Comparison of ENCODE assay signal across 11 cellular contexts in genomic region chr17:12928736-12929135, GRCh38.
DNase-seq lines count a peak whose midpoint lies in the region; ATAC-seq, FAIRE-seq and TF ChIP-seq lines count a peak whose summit lies in the region.
"Had no signal": no experiment of that assay in that cellular context is flagged by ENCODE, and none has a peak within 500 bp of the region (broad histone marks: within the 10 kb centered on the region; RNA-seq: fewer than 3 reads in every experiment).

No MANE protein-coding gene starts in this region.

- TF ChIP-seq CTCF in GM12878 (IDR thresholded peaks at IDR 0.05 in 2 of 3, conservative IDR thresholded peaks at IDR 0.05 in 1 of 3; ENCODE audit: control insufficient read depth in 2 of 3, extremely low read depth in 1 of 3, insufficient read depth in 1 of 3, low read depth in 3 of 3, low read length in 3 of 3) (peak in 1 of 3 experiments; percentile 15; a peak in 1 of 6 replicates), mucosa of descending colon (IDR thresholded peaks at IDR 0.05) (no peak)

- intact Hi-C loops in GM12878 (cut with micrococcal nuclease; ENCODE audit: unreplicated experiment): no loop called here
- intact Hi-C loops in mucosa of descending colon (cut with DNase I, micrococcal nuclease): no loop called here

- H3K79me2 ChIP-seq in GM12878 (ENCODE audit: control insufficient read depth, insufficient read depth, low read length): no peaks in the 10 kb centered on the region

- H3K9me3 ChIP-seq in GM12878 (replicated peaks; ENCODE audit: control insufficient read depth, insufficient read depth, low read length) (no peaks in the 10 kb centered on the region), mucosa of descending colon (no peaks in the 10 kb centered on the region)
- H3K9me3 ChIP-seq in effector memory CD4-positive, alpha-beta T cell (ENCODE audit: control insufficient read depth, low read length): no peaks in the 10 kb centered on the region
- H3K9me3 ChIP-seq: SJSA1 had no signal

- no peak overlapping the region for H3K4me2 ChIP-seq in GM12878 (ENCODE audit: control insufficient read depth, insufficient read depth)

- 14% methylated on average over 2 of the region's 2 CpGs for WGBS in GM12878 (ENCODE audit: insufficient coverage, insufficient replicate concordance, low lambda C conversion rate, missing lambda C conversion rate)

- H3K4me1 ChIP-seq in GM12878 (ENCODE audit: control insufficient read depth, insufficient read depth, low read length) (no peaks in the 10 kb centered on the region), mucosa of descending colon (ENCODE audit: low read depth) (no peaks in the 10 kb centered on the region)
- H3K4me1 ChIP-seq in effector memory CD4-positive, alpha-beta T cell (ENCODE audit: control insufficient read depth, insufficient read depth, low read length, poor library complexity, severe bottlenecking): no peaks in the 10 kb centered on the region
- H3K4me1 ChIP-seq: SJSA1 had no signal

- SMC1A ChIA-PET in GM12878 (lab: Charles Lee; ENCODE audit: uncharacterized antibody, unreplicated experiment): no interaction called here

- TF ChIP-seq RAD21 in GM12878 (IDR thresholded peaks at IDR 0.05; ENCODE audit: insufficient read depth, low read depth, low read length): peak; percentile 37

- no TSS peak for BruUV-seq in GM12878 (replicated peaks; lab: Mats Ljungman, UMichigan)

- no peak overlapping the region for H3K4me3 ChIP-seq in GM12878
- no peak overlapping the region for H3K4me3 ChIP-seq in mucosa of descending colon
- H3K4me3 ChIP-seq in effector memory CD4-positive, alpha-beta T cell (ENCODE audit: insufficient read depth, low read depth, low read length, poor library complexity, severe bottlenecking): no peak overlapping the region
- H3K4me3 ChIP-seq: SJSA1 had no signal

- DNase-seq in DMS 273 (lab: John Stamatoyannopoulos, UW; ENCODE audit: unreplicated experiment) (peak; percentile 12), DMS 273 treated with DMSO at 0.1 percent for 48 hours (lab: John Stamatoyannopoulos, UW) (no peak), M059J (ENCODE audit: low read depth) (peak; percentile 38), GM12878 (ENCODE audit: low read depth, low spot score) (no peak), mucosa of descending colon (no peak), HCEC 1CT (no peak)
- DNase-seq in effector memory CD4-positive, alpha-beta T cell: no peak
- DNase-seq: 8988T, NCI-H1048 had no signal

- no peaks in the 10 kb centered on the region for H4K20me1 ChIP-seq in GM12878 (ENCODE audit: control insufficient read depth, insufficient read depth)

- H3K9ac ChIP-seq in GM12878 (ENCODE audit: control insufficient read depth, insufficient read depth, low read length): no peak overlapping the region

- ATAC-seq in GM12878 (no peak), mucosa of descending colon (peak; percentile 24), HG03442 (IDR thresholded peaks at IDR 0.05; ENCODE audit: unreplicated experiment) (no peak)

- H3K27ac ChIP-seq in GM12878 (ENCODE audit: control insufficient read depth, insufficient read depth): no peak overlapping the region
- no peak overlapping the region for H3K27ac ChIP-seq in effector memory CD4-positive, alpha-beta T cell (ENCODE audit: insufficient read depth, low read length, poor library complexity, severe bottlenecking)
- H3K27ac ChIP-seq: SJSA1 had no signal

- no peaks in the 10 kb centered on the region for H3K36me3 ChIP-seq in GM12878 (ENCODE audit: control insufficient read depth in 2 of 2, insufficient read depth in 2 of 2, low read length in 1 of 2)
- H3K36me3 ChIP-seq in mucosa of descending colon (ENCODE audit: low read depth): no peaks in the 10 kb centered on the region
- no peaks in the 10 kb centered on the region for H3K36me3 ChIP-seq in effector memory CD4-positive, alpha-beta T cell (ENCODE audit: control insufficient read depth, insufficient read depth, low read length)
- H3K36me3 ChIP-seq: SJSA1 had no signal

- POLR2A ChIA-PET in GM12878 (lab: Charles Lee): no interaction called here

- no peak for TF ChIP-seq POLR2A in GM12878 (IDR thresholded peaks at IDR 0.05; ENCODE audit: low read depth, low read length)

- CTCF ChIA-PET in GM12878 (lab: Yijun Ruan, JAX): interaction anchor here (1.3 to 1.7 kb wide), 2 partner anchors 73 to 75 kb away, joined by 4 to 6 read pairs; no protein-coding TSS in a partner anchor

- no peak for FAIRE-seq in GM12878 (lab: Jason Lieb, UNC)

- H2AFZ ChIP-seq in GM12878 (ENCODE audit: control insufficient read depth, low read depth, low read length): no peak overlapping the region

- no peak for TF ChIP-seq EP300 in GM12878 (IDR thresholded peaks at IDR 0.05; ENCODE audit: borderline replicate concordance in 1 of 2, control insufficient read depth in 1 of 2, low read depth in 2 of 2, low read length in 2 of 2)

- H3K27me3 ChIP-seq in GM12878 (replicated peaks in 1 of 2; ENCODE audit: control insufficient read depth in 2 of 2, insufficient read depth in 2 of 2, low read length in 1 of 2): no peaks in the 10 kb centered on the region
- H3K27me3 ChIP-seq in effector memory CD4-positive, alpha-beta T cell (replicated peaks; ENCODE audit: control insufficient read depth, insufficient read depth, low read length, poor library complexity, severe bottlenecking): no peaks in the 10 kb centered on the region
- H3K27me3 ChIP-seq: SJSA1 had no signal

- in situ Hi-C loops in GM12878 (cut with MboI): no loop called here

- RAD21 ChIA-PET in GM12878 (lab: Charles Lee; ENCODE audit: unreplicated experiment): no interaction called here

TF ChIP-seq in GM12878, 131 proteins besides CTCF, POLR2A, EP300 and RAD21 (continues in another document):
- no peak for TF ChIP-seq SIX5 (IDR thresholded peaks at IDR 0.05; ENCODE audit: low read depth, low read length, severe bottlenecking)
- no peak for TF ChIP-seq HSF1 (IDR thresholded peaks at IDR 0.05; ENCODE audit: low read depth, low read length)
- TF ChIP-seq PRDM15 (CRISPR knock-in tag; IDR thresholded peaks at IDR 0.05): no peak
- no peak for TF ChIP-seq MTA2 (IDR thresholded peaks at IDR 0.05; ENCODE audit: low read depth)
- TF ChIP-seq ZNF384 (IDR thresholded peaks at IDR 0.05; ENCODE audit: borderline replicate concordance, low read depth, low read length): no peak
- TF ChIP-seq CEBPZ (IDR thresholded peaks at IDR 0.05; ENCODE audit: low read depth, low read length): no peak
- no peak for TF ChIP-seq PAX8 (IDR thresholded peaks at IDR 0.05)

Comparison
In these comparisons a context has a peak if more than half of its experiments do, and no peak if none do; other contexts are left out.
1. DNase-seq: peak in DMS 273 (single experiment) and M059J (single experiment); none in DMS 273 treated with DMSO at 0.1 percent for 48 hours (single experiment), GM12878 (single experiment), mucosa of descending colon (0 of 3), effector memory CD4-positive, alpha-beta T cell (0 of 3) and HCEC 1CT (single experiment).